ENCODE assay signal across 1 cellular context in genomic region chr16:30728904-30729672, GRCh38.
TF ChIP-seq lines count a peak whose summit lies in the region.

No MANE protein-coding gene starts in this region.

TF ChIP-seq in H1, 55 proteins besides CTCF, POLR2A, EP300 and RAD21:
- no peak for TF ChIP-seq NANOG (IDR thresholded peaks at IDR 0.05; ENCODE audit: insufficient read depth, low read depth, low read length, poor library complexity, severe bottlenecking)
- no peak for TF ChIP-seq TEAD4 (IDR thresholded peaks at IDR 0.05; ENCODE audit: low read depth, low read length)
- no peak for TF ChIP-seq JUND (IDR thresholded peaks at IDR 0.05; ENCODE audit: low read length)
- no peak for TF ChIP-seq BACH1 (IDR thresholded peaks at IDR 0.05; ENCODE audit: low read length)
- no peak for TF ChIP-seq CBX8 (IDR thresholded peaks at IDR 0.05; ENCODE audit: borderline replicate concordance, low read depth, low read length)
- no peak for TF ChIP-seq KDM1A (IDR thresholded peaks at IDR 0.05; ENCODE audit: borderline replicate concordance, low read length)
- TF ChIP-seq SP2 (IDR thresholded peaks at IDR 0.05; ENCODE audit: low read length) = no peak
- TF ChIP-seq RBBP5 (IDR thresholded peaks at IDR 0.05; ENCODE audit: borderline replicate concordance, low read depth, low read length) = no peak
- no peak for TF ChIP-seq HDAC6 (IDR thresholded peaks at IDR 0.05; ENCODE audit: low read depth, low read length)
- no peak for TF ChIP-seq CHD7 (IDR thresholded peaks at IDR 0.05; ENCODE audit: insufficient replicate concordance, low read length)
- no peak for TF ChIP-seq BCL11A (IDR thresholded peaks at IDR 0.05; ENCODE audit: low read depth in 2 of 2, low read length in 2 of 2)
- TF ChIP-seq NRF1 (IDR thresholded peaks at IDR 0.05; ENCODE audit: low read depth, low read length) = no peak
- TF ChIP-seq SP4 (IDR thresholded peaks at IDR 0.05; ENCODE audit: low read length) = no peak
- no peak for TF ChIP-seq CBX5 (IDR thresholded peaks at IDR 0.05; ENCODE audit: low read depth, low read length)
- TF ChIP-seq ASH2L (IDR thresholded peaks at IDR 0.05; ENCODE audit: low read length) = no peak
- no peak for TF ChIP-seq TCF12 (IDR thresholded peaks at IDR 0.05; ENCODE audit: low read depth, low read length)
